ENCODE assay signal across 16 cellular contexts in the genomic region with DNA sequence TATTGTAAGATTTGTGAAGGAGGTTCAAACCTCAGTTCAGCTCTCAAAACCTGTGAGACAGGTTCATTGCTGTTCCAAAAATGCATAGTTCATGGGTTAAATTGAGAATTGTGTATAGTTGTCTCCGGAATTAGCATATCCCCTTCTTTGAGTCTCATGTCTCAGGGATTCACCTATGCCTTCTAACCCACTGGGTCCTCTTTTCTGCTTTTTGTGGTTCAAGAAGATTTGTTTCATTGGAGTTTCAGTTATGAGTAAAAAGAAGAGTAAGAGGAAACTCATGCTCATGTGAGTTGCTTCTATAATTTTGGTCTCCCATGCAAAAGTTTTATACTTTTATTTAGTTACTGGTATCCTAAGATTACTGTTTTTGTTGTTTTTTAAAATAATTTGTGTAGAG.
A peak's percentile ranks its signal among the peaks of the same experiment; 100 is the strongest.
DNase-seq lines count a peak whose midpoint lies in the region; ATAC-seq and TF ChIP-seq lines count a peak whose summit lies in the region.
"Had no signal": no experiment of that assay in that cellular context is flagged by ENCODE, and none has a peak within 500 bp of the region (broad histone marks: within the 10 kb centered on the region; RNA-seq: fewer than 3 reads in every experiment).

No MANE protein-coding gene starts in this region.

- no peak overlapping the region for H3K4me3 Mint-ChIP-seq in activated B cell treated with CpG ODN at 0.5 μM for 24 hours
- H3K4me3 Mint-ChIP-seq in activated CD4-positive, alpha-beta T cell treated with anti-CD3 and anti-CD28 coated beads, Interleukin-2, amount 10 ng/mL, durations not matched to agents 24 days and 14 days, result no peak overlapping the region
- H3K4me3 Mint-ChIP-seq: activated CD4-positive, alpha-beta memory T cell treated with anti-CD3 and anti-CD28 coated beads for 36 hours; activated naive CD4-positive, alpha-beta T cell treated with anti-CD3 and anti-CD28 coated beads, Interleukin-2, amount 10 ng/mL, durations not matched to agents 7 days and 5 days; CD8-positive, alpha-beta T cell; immature natural killer cell had no signal

- no peaks in the 10 kb centered on the region for H3K36me3 Mint-ChIP-seq in activated B cell treated with CpG ODN at 0.5 μM for 24 hours (ENCODE audit: low read depth)
- no peaks in the 10 kb centered on the region for H3K36me3 Mint-ChIP-seq in activated CD4-positive, alpha-beta T cell treated with anti-CD3 and anti-CD28 coated beads, Interleukin-2, amount 10 ng/mL, durations not matched to agents 24 days and 14 days (ENCODE audit: low read depth)
- H3K36me3 Mint-ChIP-seq: activated CD4-positive, alpha-beta memory T cell treated with anti-CD3 and anti-CD28 coated beads for 36 hours; activated naive CD4-positive, alpha-beta T cell treated with anti-CD3 and anti-CD28 coated beads, Interleukin-2, amount 10 ng/mL, durations not matched to agents 7 days and 5 days; CD8-positive, alpha-beta T cell; IgD-negative memory B cell; immature natural killer cell had no signal

- no peaks in the 10 kb centered on the region for H3K27me3 Mint-ChIP-seq in activated B cell treated with CpG ODN at 0.5 μM for 24 hours
- H3K27me3 Mint-ChIP-seq in activated CD4-positive, alpha-beta T cell treated with anti-CD3 and anti-CD28 coated beads, Interleukin-2, amount 10 ng/mL, durations not matched to agents 24 days and 14 days, result peaks cover 1% of the 10 kb centered on the region
- H3K27me3 Mint-ChIP-seq: activated CD4-positive, alpha-beta memory T cell treated with anti-CD3 and anti-CD28 coated beads for 36 hours; activated naive CD4-positive, alpha-beta T cell treated with anti-CD3 and anti-CD28 coated beads, Interleukin-2, amount 10 ng/mL, durations not matched to agents 7 days and 5 days; IgD-negative memory B cell had no signal

- H3K9me3 Mint-ChIP-seq in activated B cell treated with CpG ODN at 0.5 μM for 24 hours, result peaks cover 4% of the 10 kb centered on the region
- H3K9me3 Mint-ChIP-seq in activated CD4-positive, alpha-beta T cell treated with anti-CD3 and anti-CD28 coated beads, Interleukin-2, amount 10 ng/mL, durations not matched to agents 24 days and 14 days, result peaks cover 4% of the 10 kb centered on the region
- H3K9me3 Mint-ChIP-seq: activated naive CD4-positive, alpha-beta T cell treated with anti-CD3 and anti-CD28 coated beads, Interleukin-2, amount 10 ng/mL, durations not matched to agents 7 days and 5 days; CD8-positive, alpha-beta T cell; IgD-negative memory B cell; immature natural killer cell had no signal

- DNase-seq in activated B cell treated with CpG ODN at 0.5 μM for 24 hours, result no peak
- DNase-seq in ureter (ENCODE audit: low spot score), result no peak
- no peak for DNase-seq in activated CD4-positive, alpha-beta T cell treated with anti-CD3 and anti-CD28 coated beads, Interleukin-2, amount 10 ng/mL, durations not matched to agents 24 days and 14 days
- no peak for DNase-seq in NCI-H1048 (lab: John Stamatoyannopoulos, UW)
- DNase-seq in MV-4-11 (lab: John Stamatoyannopoulos, UW), result no peak
- DNase-seq: activated CD4-positive, alpha-beta memory T cell treated with anti-CD3 and anti-CD28 coated beads for 36 hours; activated naive CD4-positive, alpha-beta T cell treated with anti-CD3 and anti-CD28 coated beads, Interleukin-2, amount 10 ng/mL, durations not matched to agents 7 days and 5 days; CD8-positive, alpha-beta T cell; immature natural killer cell; NCI-H2029; PC-9; stimulated activated CD4-positive, alpha-beta T cell treated with anti-CD3 and anti-CD28 coated beads, Interleukin-4, amount 100 ng/mL, for 1 hour had no signal

- CTCF ChIA-PET in activated B cell treated with CpG ODN at 0.5 μM for 24 hours (lab: Charles Lee), result interaction anchor here (1.0 kb wide), 1 partner anchor 13 kb away, joined by 4 read pairs; no protein-coding TSS in a partner anchor

- H3K4me1 Mint-ChIP-seq in activated B cell treated with CpG ODN at 0.5 μM for 24 hours, result peaks cover 59% of the 10 kb centered on the region
- H3K4me1 Mint-ChIP-seq in activated CD4-positive, alpha-beta T cell treated with anti-CD3 and anti-CD28 coated beads, Interleukin-2, amount 10 ng/mL, durations not matched to agents 24 days and 14 days, result peaks cover 7% of the 10 kb centered on the region
- H3K4me1 Mint-ChIP-seq: activated naive CD4-positive, alpha-beta T cell treated with anti-CD3 and anti-CD28 coated beads, Interleukin-2, amount 10 ng/mL, durations not matched to agents 7 days and 5 days; immature natural killer cell had no signal

- intact Hi-C loops in activated B cell treated with CpG ODN at 0.5 μM for 24 hours (cut with micrococcal nuclease), result loop anchor here (2.0 kb wide), 2 partner anchors 15 to 95 kb away; no protein-coding TSS in a partner anchor
- intact Hi-C loops in activated CD4-positive, alpha-beta T cell treated with anti-CD3 and anti-CD28 coated beads, Interleukin-2, amount 10 ng/mL, durations not matched to agents 24 days and 14 days (cut with micrococcal nuclease), result no loop called here

- peak overlapping the region; percentile 89 for H3K27ac Mint-ChIP-seq in activated B cell treated with CpG ODN at 0.5 μM for 24 hours
- H3K27ac Mint-ChIP-seq in activated CD4-positive, alpha-beta T cell treated with anti-CD3 and anti-CD28 coated beads, Interleukin-2, amount 10 ng/mL, durations not matched to agents 24 days and 14 days, result no peak overlapping the region
- H3K27ac Mint-ChIP-seq: activated CD4-positive, alpha-beta memory T cell treated with anti-CD3 and anti-CD28 coated beads for 36 hours; activated naive CD4-positive, alpha-beta T cell treated with anti-CD3 and anti-CD28 coated beads, Interleukin-2, amount 10 ng/mL, durations not matched to agents 7 days and 5 days; CD8-positive, alpha-beta T cell; immature natural killer cell had no signal

- POLR2A ChIA-PET in activated B cell treated with CpG ODN at 0.5 μM for 24 hours (lab: Charles Lee), result interaction anchor here (3.3 kb wide), 1 partner anchor 11 kb away, joined by 10 read pairs; no protein-coding TSS in a partner anchor

- ATAC-seq in GM18868 (IDR thresholded peaks at IDR 0.05; ENCODE audit: unreplicated experiment), result peak; percentile 82
- ATAC-seq in GM21576 (IDR thresholded peaks at IDR 0.05; ENCODE audit: unreplicated experiment), result peak; percentile 83
- peak; percentile 66 for ATAC-seq in HG03064 (IDR thresholded peaks at IDR 0.05; ENCODE audit: low read depth, unreplicated experiment)
- ATAC-seq in activated B cell treated with CpG ODN at 0.5 μM for 24 hours (ENCODE audit: low read depth), result peak; percentile 15
- ATAC-seq: CD8-positive, alpha-beta T cell had no signal

- TF ChIP-seq CTCF in activated B cell treated with CpG ODN at 0.5 μM for 24 hours (IDR thresholded peaks at IDR 0.05), result no peak

Comparison
In these comparisons a context has a peak if more than half of its experiments do, and no peak if none do; other contexts are left out.
1. ATAC-seq: peak in every context shown above with its lines; median percentile 83 in GM21576; 82 in GM18868; 66 in HG03064; 15 in activated B cell treated with CpG ODN at 0.5 μM for 24 hours.